In genomic region chr3:195895078-195895899, GRCh38 we compare ENCODE assay signal across 1 cellular context.
A peak's percentile ranks its signal among the peaks of the same experiment; 100 is the strongest.
TF ChIP-seq lines count a peak whose summit lies in the region.

No MANE protein-coding gene starts in this region.

TF ChIP-seq in HepG2, 621 proteins besides CTCF, POLR2A, EP300 and RAD21 (continued from another document and continues in another):
- TF ChIP-seq, protein P1, sequence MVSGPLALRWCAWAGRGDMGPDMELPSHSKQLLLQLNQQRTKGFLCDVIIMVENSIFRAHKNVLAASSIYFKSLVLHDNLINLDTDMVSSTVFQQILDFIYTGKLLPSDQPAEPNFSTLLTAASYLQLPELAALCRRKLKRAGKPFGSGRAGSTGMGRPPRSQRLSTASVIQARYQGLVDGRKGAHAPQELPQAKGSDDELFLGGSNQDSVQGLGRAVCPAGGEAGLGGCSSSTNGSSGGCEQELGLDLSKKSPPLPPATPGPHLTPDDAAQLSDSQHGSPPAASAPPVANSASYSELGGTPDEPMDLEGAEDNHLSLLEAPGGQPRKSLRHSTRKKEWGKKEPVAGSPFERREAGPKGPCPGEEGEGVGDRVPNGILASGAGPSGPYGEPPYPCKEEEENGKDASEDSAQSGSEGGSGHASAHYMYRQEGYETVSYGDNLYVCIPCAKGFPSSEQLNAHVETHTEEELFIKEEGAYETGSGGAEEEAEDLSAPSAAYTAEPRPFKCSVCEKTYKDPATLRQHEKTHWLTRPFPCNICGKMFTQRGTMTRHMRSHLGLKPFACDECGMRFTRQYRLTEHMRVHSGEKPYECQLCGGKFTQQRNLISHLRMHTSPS (CRISPR knock-in tag; IDR thresholded peaks at IDR 0.05; ENCODE audit: low read depth) = no peak
- TF ChIP-seq TSC22D2 (CRISPR knock-in tag; IDR thresholded peaks at IDR 0.05; ENCODE audit: borderline replicate concordance) (no peak), MEIS2 (CRISPR knock-in tag; IDR thresholded peaks at IDR 0.05) (no peak), POGZ (CRISPR knock-in tag; IDR thresholded peaks at IDR 0.05) (no peak), PCBP2 (optimal IDR thresholded peaks at IDR 0.05; ENCODE audit: low read depth, low read length, poor library complexity, severe bottlenecking) (no peak), ESRRA (CRISPR knock-in tag; IDR thresholded peaks at IDR 0.05; ENCODE audit: low read depth) (no peak), TGIF2 (CRISPR knock-in tag; IDR thresholded peaks at IDR 0.05) (no peak), GZF1 (CRISPR knock-in tag; IDR thresholded peaks at IDR 0.05) (0 out of 2 replicates have a peak, but pooled peaks have one; percentile 17), ATF4 (CRISPR knock-in tag; IDR thresholded peaks at IDR 0.05) (no peak; a peak in 1 of 4 replicates), MIER3 (CRISPR knock-in tag; IDR thresholded peaks at IDR 0.05; ENCODE audit: borderline replicate concordance) (no peak), SP2 (CRISPR knock-in tag; IDR thresholded peaks at IDR 0.05) (no peak), HDAC1 (CRISPR knock-in tag; IDR thresholded peaks at IDR 0.05) (0 out of 2 replicates have a peak, but pooled peaks have one; percentile 21), ZNF234 (CRISPR knock-in tag; conservative IDR thresholded peaks at IDR 0.05) (0 out of 2 replicates have a peak, but pooled peaks have one; percentile 51), MEF2D (CRISPR knock-in tag; IDR thresholded peaks at IDR 0.05) (no peak), SNAPC2 (CRISPR knock-in tag; IDR thresholded peaks at IDR 0.05) (no peak), ZNF34 (CRISPR knock-in tag; IDR thresholded peaks at IDR 0.05; ENCODE audit: borderline replicate concordance) (no peak), REL (CRISPR knock-in tag; conservative IDR thresholded peaks at IDR 0.05) (no peak), ZNF746 (CRISPR knock-in tag; IDR thresholded peaks at IDR 0.05) (no peak), TCF7 (IDR thresholded peaks at IDR 0.05; ENCODE audit: low read depth) (no peak), TFDP2 (CRISPR knock-in tag; IDR thresholded peaks at IDR 0.05) (no peak), ZNF44 (CRISPR knock-in tag; IDR thresholded peaks at IDR 0.05) (no peak), CBX5 (CRISPR knock-in tag; IDR thresholded peaks at IDR 0.05; ENCODE audit: borderline replicate concordance) (no peak), ZNF207 (IDR thresholded peaks at IDR 0.05; ENCODE audit: borderline replicate concordance) (no peak), ZSCAN20 (CRISPR knock-in tag; IDR thresholded peaks at IDR 0.05; ENCODE audit: borderline replicate concordance) (no peak), ISX (CRISPR knock-in tag; conservative IDR thresholded peaks at IDR 0.05) (no peak), KMT2A (CRISPR knock-in tag; IDR thresholded peaks at IDR 0.05) (no peak), ZMAT3 (CRISPR knock-in tag; conservative IDR thresholded peaks at IDR 0.05) (no peak), PRPF4 (IDR thresholded peaks at IDR 0.05; ENCODE audit: low read depth, low read length, poor library complexity, severe bottlenecking) (no peak), KLF13 (CRISPR knock-in tag; IDR thresholded peaks at IDR 0.05) (no peak), ZNF501 (CRISPR knock-in tag; IDR thresholded peaks at IDR 0.05) (no peak), MAFG (CRISPR knock-in tag; IDR thresholded peaks at IDR 0.05) (no peak), ZNF577 (CRISPR knock-in tag; IDR thresholded peaks at IDR 0.05; ENCODE audit: borderline replicate concordance, low read depth) (no peak), SOX5 (CRISPR knock-in tag; IDR thresholded peaks at IDR 0.05; ENCODE audit: borderline replicate concordance) (no peak), ZNF264 (CRISPR knock-in tag; IDR thresholded peaks at IDR 0.05) (no peak), TCF12 (IDR thresholded peaks at IDR 0.05) (no peak), TCF12 (CRISPR knock-in tag; IDR thresholded peaks at IDR 0.05) (no peak), MTF1 (CRISPR knock-in tag; IDR thresholded peaks at IDR 0.05) (no peak), ZNF101 (CRISPR knock-in tag; IDR thresholded peaks at IDR 0.05; ENCODE audit: borderline replicate concordance, low read depth) (no peak), YEATS2 (CRISPR knock-in tag; IDR thresholded peaks at IDR 0.05; ENCODE audit: borderline replicate concordance) (peak; percentile 2; the same call in 1 of the 2 replicates), NR2F6 (IDR thresholded peaks at IDR 0.05) (no peak), NR2F6 (CRISPR knock-in tag; IDR thresholded peaks at IDR 0.05) (no peak), KAT7 (CRISPR knock-in tag; IDR thresholded peaks at IDR 0.05; ENCODE audit: borderline replicate concordance) (no peak), SATB2 (CRISPR knock-in tag; IDR thresholded peaks at IDR 0.05) (no peak), NR2F1 (CRISPR knock-in tag; IDR thresholded peaks at IDR 0.05) (no peak), ZNF235 (CRISPR knock-in tag; IDR thresholded peaks at IDR 0.05; ENCODE audit: borderline replicate concordance) (no peak), GATAD2A (CRISPR knock-in tag; IDR thresholded peaks at IDR 0.05) (no peak), ZBTB7B (CRISPR knock-in tag; IDR thresholded peaks at IDR 0.05) (0 out of 2 replicates have a peak, but pooled peaks have one; percentile 43), ZNF839 (CRISPR knock-in tag; IDR thresholded peaks at IDR 0.05; ENCODE audit: borderline replicate concordance) (peak; percentile 70; the same call in 1 of the 2 replicates)
- TF ChIP-seq, protein P2, sequence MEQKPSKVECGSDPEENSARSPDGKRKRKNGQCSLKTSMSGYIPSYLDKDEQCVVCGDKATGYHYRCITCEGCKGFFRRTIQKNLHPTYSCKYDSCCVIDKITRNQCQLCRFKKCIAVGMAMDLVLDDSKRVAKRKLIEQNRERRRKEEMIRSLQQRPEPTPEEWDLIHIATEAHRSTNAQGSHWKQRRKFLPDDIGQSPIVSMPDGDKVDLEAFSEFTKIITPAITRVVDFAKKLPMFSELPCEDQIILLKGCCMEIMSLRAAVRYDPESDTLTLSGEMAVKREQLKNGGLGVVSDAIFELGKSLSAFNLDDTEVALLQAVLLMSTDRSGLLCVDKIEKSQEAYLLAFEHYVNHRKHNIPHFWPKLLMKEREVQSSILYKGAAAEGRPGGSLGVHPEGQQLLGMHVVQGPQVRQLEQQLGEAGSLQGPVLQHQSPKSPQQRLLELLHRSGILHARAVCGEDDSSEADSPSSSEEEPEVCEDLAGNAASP (CRISPR knock-in tag; IDR thresholded peaks at IDR 0.05; ENCODE audit: borderline replicate concordance) = no peak
- TF ChIP-seq, protein P3, sequence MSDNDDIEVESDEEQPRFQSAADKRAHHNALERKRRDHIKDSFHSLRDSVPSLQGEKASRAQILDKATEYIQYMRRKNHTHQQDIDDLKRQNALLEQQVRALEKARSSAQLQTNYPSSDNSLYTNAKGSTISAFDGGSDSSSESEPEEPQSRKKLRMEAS (IDR thresholded peaks at IDR 0.05) = no peak
- TF ChIP-seq, protein P4, sequence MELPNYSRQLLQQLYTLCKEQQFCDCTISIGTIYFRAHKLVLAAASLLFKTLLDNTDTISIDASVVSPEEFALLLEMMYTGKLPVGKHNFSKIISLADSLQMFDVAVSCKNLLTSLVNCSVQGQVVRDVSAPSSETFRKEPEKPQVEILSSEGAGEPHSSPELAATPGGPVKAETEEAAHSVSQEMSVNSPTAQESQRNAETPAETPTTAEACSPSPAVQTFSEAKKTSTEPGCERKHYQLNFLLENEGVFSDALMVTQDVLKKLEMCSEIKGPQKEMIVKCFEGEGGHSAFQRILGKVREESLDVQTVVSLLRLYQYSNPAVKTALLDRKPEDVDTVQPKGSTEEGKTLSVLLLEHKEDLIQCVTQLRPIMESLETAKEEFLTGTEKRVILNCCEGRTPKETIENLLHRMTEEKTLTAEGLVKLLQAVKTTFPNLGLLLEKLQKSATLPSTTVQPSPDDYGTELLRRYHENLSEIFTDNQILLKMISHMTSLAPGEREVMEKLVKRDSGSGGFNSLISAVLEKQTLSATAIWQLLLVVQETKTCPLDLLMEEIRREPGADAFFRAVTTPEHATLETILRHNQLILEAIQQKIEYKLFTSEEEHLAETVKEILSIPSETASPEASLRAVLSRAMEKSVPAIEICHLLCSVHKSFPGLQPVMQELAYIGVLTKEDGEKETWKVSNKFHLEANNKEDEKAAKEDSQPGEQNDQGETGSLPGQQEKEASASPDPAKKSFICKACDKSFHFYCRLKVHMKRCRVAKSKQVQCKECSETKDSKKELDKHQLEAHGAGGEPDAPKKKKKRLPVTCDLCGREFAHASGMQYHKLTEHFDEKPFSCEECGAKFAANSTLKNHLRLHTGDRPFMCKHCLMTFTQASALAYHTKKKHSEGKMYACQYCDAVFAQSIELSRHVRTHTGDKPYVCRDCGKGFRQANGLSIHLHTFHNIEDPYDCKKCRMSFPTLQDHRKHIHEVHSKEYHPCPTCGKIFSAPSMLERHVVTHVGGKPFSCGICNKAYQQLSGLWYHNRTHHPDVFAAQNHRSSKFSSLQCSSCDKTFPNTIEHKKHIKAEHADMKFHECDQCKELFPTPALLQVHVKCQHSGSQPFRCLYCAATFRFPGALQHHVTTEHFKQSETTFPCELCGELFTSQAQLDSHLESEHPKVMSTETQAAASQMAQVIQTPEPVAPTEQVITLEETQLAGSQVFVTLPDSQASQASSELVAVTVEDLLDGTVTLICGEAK (IDR thresholded peaks at IDR 0.05) = no peak
- TF ChIP-seq, protein P4 (CRISPR knock-in tag; IDR thresholded peaks at IDR 0.05) = no peak
- TF ChIP-seq, protein P5, sequence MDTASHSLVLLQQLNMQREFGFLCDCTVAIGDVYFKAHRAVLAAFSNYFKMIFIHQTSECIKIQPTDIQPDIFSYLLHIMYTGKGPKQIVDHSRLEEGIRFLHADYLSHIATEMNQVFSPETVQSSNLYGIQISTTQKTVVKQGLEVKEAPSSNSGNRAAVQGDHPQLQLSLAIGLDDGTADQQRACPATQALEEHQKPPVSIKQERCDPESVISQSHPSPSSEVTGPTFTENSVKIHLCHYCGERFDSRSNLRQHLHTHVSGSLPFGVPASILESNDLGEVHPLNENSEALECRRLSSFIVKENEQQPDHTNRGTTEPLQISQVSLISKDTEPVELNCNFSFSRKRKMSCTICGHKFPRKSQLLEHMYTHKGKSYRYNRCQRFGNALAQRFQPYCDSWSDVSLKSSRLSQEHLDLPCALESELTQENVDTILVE (CRISPR knock-in tag; IDR thresholded peaks at IDR 0.05) = no peak
